17 cellular contexts compared by ENCODE assay signal in genomic region chr14:105053421-105053820, GRCh38. TPM values are rescaled to one million over a fixed set of nuclear protein-coding genes. Genes with fewer than 3 reads are reported as not detected.
DNase-seq lines count a peak whose midpoint lies in the region; ATAC-seq, FAIRE-seq and TF ChIP-seq lines count a peak whose summit lies in the region.
"Had no signal": no experiment of that assay in that cellular context is flagged by ENCODE, and none has a peak within 500 bp of the region (broad histone marks: within the 10 kb centered on the region; RNA-seq: fewer than 3 reads in every experiment).

No MANE protein-coding gene starts in this region.

- H3K27me3 Mint-ChIP-seq in activated CD8-positive, alpha-beta T cell treated with anti-CD3 and anti-CD28 coated beads for 36 hours: no peaks in the 10 kb centered on the region
- H3K27me3 Mint-ChIP-seq in activated CD8-positive, alpha-beta T cell treated with anti-CD3 and anti-CD28 coated beads, Interleukin-2, amount 10 ng/mL, durations not matched to agents 7 days and 5 days (ENCODE audit: low read depth): no peaks in the 10 kb centered on the region
- H3K27me3 Mint-ChIP-seq in naive B cell: no peaks in the 10 kb centered on the region
- no peaks in the 10 kb centered on the region for H3K27me3 Mint-ChIP-seq in activated CD8-positive, alpha-beta memory T cell treated with anti-CD3 and anti-CD28 coated beads, Interleukin-2, amount 10 ng/mL, durations not matched to agents 7 days and 5 days
- H3K27me3 Mint-ChIP-seq: IgD-negative memory B cell had no signal

- H3K4me3 Mint-ChIP-seq in activated CD8-positive, alpha-beta T cell treated with anti-CD3 and anti-CD28 coated beads for 36 hours: no peak overlapping the region
- no peak overlapping the region for H3K4me3 Mint-ChIP-seq in activated CD8-positive, alpha-beta T cell treated with anti-CD3 and anti-CD28 coated beads, Interleukin-2, amount 10 ng/mL, durations not matched to agents 7 days and 5 days
- H3K4me3 Mint-ChIP-seq in naive B cell: no peak overlapping the region
- no peak overlapping the region for H3K4me3 Mint-ChIP-seq in activated CD8-positive, alpha-beta memory T cell treated with anti-CD3 and anti-CD28 coated beads, Interleukin-2, amount 10 ng/mL, durations not matched to agents 7 days and 5 days
- H3K4me3 Mint-ChIP-seq: IgD-negative memory B cell had no signal

- POLR2A ChIA-PET in activated CD8-positive, alpha-beta T cell treated with anti-CD3 and anti-CD28 coated beads for 36 hours (lab: Charles Lee): interaction anchor here (1.0 to 1.6 kb wide), 3 partner anchors 9 to 32 kb away, joined by 4 to 6 read pairs (median 5); partner anchors contain the start of genes CDCA4 and GPR132
- POLR2A ChIA-PET in activated CD8-positive, alpha-beta T cell treated with anti-CD3 and anti-CD28 coated beads, Interleukin-2, amount 10 ng/mL, durations not matched to agents 7 days and 5 days (lab: Charles Lee): interaction anchor here (1.4 kb wide), 1 partner anchor 12 kb away, joined by 6 read pairs; the partner anchor contains the start of gene GPR132

- peaks cover 37% of the 10 kb centered on the region for H3K36me3 Mint-ChIP-seq in activated CD8-positive, alpha-beta T cell treated with anti-CD3 and anti-CD28 coated beads for 36 hours (ENCODE audit: low read depth)
- peaks cover 50% of the 10 kb centered on the region for H3K36me3 Mint-ChIP-seq in activated CD8-positive, alpha-beta T cell treated with anti-CD3 and anti-CD28 coated beads, Interleukin-2, amount 10 ng/mL, durations not matched to agents 7 days and 5 days (ENCODE audit: low read depth)
- H3K36me3 Mint-ChIP-seq in naive B cell: peaks cover 20 to 21% of the 10 kb centered on the region in 2 donors
- peaks cover 48% of the 10 kb centered on the region for H3K36me3 Mint-ChIP-seq in activated CD8-positive, alpha-beta memory T cell treated with anti-CD3 and anti-CD28 coated beads, Interleukin-2, amount 10 ng/mL, durations not matched to agents 7 days and 5 days

- intact Hi-C loops in activated CD8-positive, alpha-beta T cell treated with anti-CD3 and anti-CD28 coated beads for 36 hours (cut with micrococcal nuclease): no loop called here

- no peak for TF ChIP-seq CTCF in activated CD8-positive, alpha-beta T cell treated with anti-CD3 and anti-CD28 coated beads for 36 hours (IDR thresholded peaks at IDR 0.05)
- TF ChIP-seq CTCF in D721Med (IDR thresholded peaks at IDR 0.05; ENCODE audit: insufficient read depth, missing control alignments): no peak

- peak; percentile 95 for FAIRE-seq in D721Med (lab: Jason Lieb, UNC)
- FAIRE-seq: HTR-8/SVneo had no signal

- CTCF ChIA-PET in activated CD8-positive, alpha-beta T cell treated with anti-CD3 and anti-CD28 coated beads for 36 hours (lab: Charles Lee): interaction anchor here (0.9 to 1.5 kb wide), 5 partner anchors 8 to 80 kb away, joined by 3 to 5 read pairs (median 4); no protein-coding TSS in a partner anchor
- CTCF ChIA-PET in activated CD8-positive, alpha-beta T cell treated with anti-CD3 and anti-CD28 coated beads, Interleukin-2, amount 10 ng/mL, durations not matched to agents 7 days and 5 days (lab: Charles Lee): interaction anchor here (1.1 kb wide), 2 partner anchors 8 to 34 kb away, joined by 3 to 4 read pairs; no protein-coding TSS in a partner anchor
- CTCF ChIA-PET in activated CD8-positive, alpha-beta memory T cell treated with anti-CD3 and anti-CD28 coated beads, Interleukin-2, amount 10 ng/mL, durations not matched to agents 7 days and 5 days (lab: Charles Lee): interaction anchor here (0.8 to 2.4 kb wide), 8 partner anchors 9 to 239 kb away, joined by 3 to 10 read pairs (median 4); no protein-coding TSS in a partner anchor

- H3K4me1 Mint-ChIP-seq in activated CD8-positive, alpha-beta T cell treated with anti-CD3 and anti-CD28 coated beads for 36 hours (ENCODE audit: low read depth): peaks cover 9% of the 10 kb centered on the region
- H3K4me1 Mint-ChIP-seq in activated CD8-positive, alpha-beta T cell treated with anti-CD3 and anti-CD28 coated beads, Interleukin-2, amount 10 ng/mL, durations not matched to agents 7 days and 5 days (ENCODE audit: low read depth): peaks cover 6% of the 10 kb centered on the region
- H3K4me1 Mint-ChIP-seq in naive B cell: peaks cover 8 to 15% (median 12%) of the 10 kb centered on the region in 3 donors
- H3K4me1 Mint-ChIP-seq in activated CD8-positive, alpha-beta memory T cell treated with anti-CD3 and anti-CD28 coated beads, Interleukin-2, amount 10 ng/mL, durations not matched to agents 7 days and 5 days: peaks cover 13% of the 10 kb centered on the region

- peak overlapping the region; percentile 40 for H3K27ac Mint-ChIP-seq in activated CD8-positive, alpha-beta T cell treated with anti-CD3 and anti-CD28 coated beads for 36 hours
- no peak overlapping the region for H3K27ac Mint-ChIP-seq in activated CD8-positive, alpha-beta T cell treated with anti-CD3 and anti-CD28 coated beads, Interleukin-2, amount 10 ng/mL, durations not matched to agents 7 days and 5 days
- peak overlapping the region in 4 of 6 donors; percentile 9 to 76 (median 46) for H3K27ac Mint-ChIP-seq in naive B cell
- H3K27ac Mint-ChIP-seq in activated CD8-positive, alpha-beta memory T cell treated with anti-CD3 and anti-CD28 coated beads, Interleukin-2, amount 10 ng/mL, durations not matched to agents 7 days and 5 days: no peak overlapping the region

- DNase-seq in activated CD8-positive, alpha-beta T cell treated with anti-CD3 and anti-CD28 coated beads for 36 hours: no peak
- DNase-seq in activated CD8-positive, alpha-beta T cell treated with anti-CD3 and anti-CD28 coated beads, Interleukin-2, amount 10 ng/mL, durations not matched to agents 7 days and 5 days: no peak
- DNase-seq in D721Med (ENCODE audit: insufficient read length, low spot score) (peak; percentile 69), NCI-H82 treated with DMSO at 0.1 percent for 48 hours (lab: John Stamatoyannopoulos, UW; ENCODE audit: unreplicated experiment) (peak; percentile 89), naive B cell (no peak), AG08396 (ENCODE audit: low spot score) (no peak), GM03348 (ENCODE audit: low spot score) (no peak)
- DNase-seq in activated CD8-positive, alpha-beta memory T cell treated with anti-CD3 and anti-CD28 coated beads, Interleukin-2, amount 10 ng/mL, durations not matched to agents 7 days and 5 days: no peak
- DNase-seq: 8988T, DMS153, EL, NCI-H187, PC-9 had no signal

- H3K9me3 Mint-ChIP-seq in activated CD8-positive, alpha-beta T cell treated with anti-CD3 and anti-CD28 coated beads for 36 hours: no peaks in the 10 kb centered on the region
- no peaks in the 10 kb centered on the region for H3K9me3 Mint-ChIP-seq in activated CD8-positive, alpha-beta T cell treated with anti-CD3 and anti-CD28 coated beads, Interleukin-2, amount 10 ng/mL, durations not matched to agents 7 days and 5 days (ENCODE audit: insufficient read depth)
- H3K9me3 Mint-ChIP-seq in naive B cell: no peaks in the 10 kb centered on the region
- H3K9me3 Mint-ChIP-seq in activated CD8-positive, alpha-beta memory T cell treated with anti-CD3 and anti-CD28 coated beads, Interleukin-2, amount 10 ng/mL, durations not matched to agents 7 days and 5 days (ENCODE audit: low read depth): no peaks in the 10 kb centered on the region
- H3K9me3 Mint-ChIP-seq: IgD-negative memory B cell had no signal

- ATAC-seq in activated CD8-positive, alpha-beta T cell treated with anti-CD3 and anti-CD28 coated beads for 36 hours: no peak
- ATAC-seq in activated CD8-positive, alpha-beta T cell treated with anti-CD3 and anti-CD28 coated beads, Interleukin-2, amount 10 ng/mL, durations not matched to agents 7 days and 5 days: no peak
- ATAC-seq in naive B cell (ENCODE audit: low read depth in 2 of 2): no peak
- ATAC-seq in activated CD8-positive, alpha-beta memory T cell treated with anti-CD3 and anti-CD28 coated beads, Interleukin-2, amount 10 ng/mL, durations not matched to agents 7 days and 5 days: no peak

RNA-seq across cellular contexts. Expression of gene GPR132, which starts 11.8 kb away (rescaled TPM):
- 10 to 100 TPM; 15.1 to 16.4 TPM for total RNA-seq in activated CD8-positive, alpha-beta T cell treated with anti-CD3 and anti-CD28 coated beads for 36 hours
- total RNA-seq in activated CD8-positive, alpha-beta T cell treated with anti-CD3 and anti-CD28 coated beads, Interleukin-2, amount 10 ng/mL, durations not matched to agents 7 days and 5 days: 10 to 100 TPM; 35.7 to 40.4 TPM
- polyA plus RNA-seq in naive B cell (ENCODE audit: low read depth in 6 of 6): 10 to 100 TPM in 4 of 6 donors, 1 to 10 TPM in 2; 8.2 to 33.0 (median 10.8) TPM
- total RNA-seq in activated CD8-positive, alpha-beta memory T cell treated with anti-CD3 and anti-CD28 coated beads, Interleukin-2, amount 10 ng/mL, durations not matched to agents 7 days and 5 days: 10 to 100 TPM; 47.4 to 49.4 TPM
- total RNA-seq: LHCN-M2, PC-9, SJSA1 had no signal

RNA-seq across cellular contexts. Expression of gene CDCA4, which starts 32.5 kb away (rescaled TPM):
- total RNA-seq in activated CD8-positive, alpha-beta T cell treated with anti-CD3 and anti-CD28 coated beads for 36 hours: 10 to 100 TPM; 59.4 to 63.5 TPM
- total RNA-seq in activated CD8-positive, alpha-beta T cell treated with anti-CD3 and anti-CD28 coated beads, Interleukin-2, amount 10 ng/mL, durations not matched to agents 7 days and 5 days: 10 to 100 TPM; 59.9 to 62.3 TPM
- polyA plus RNA-seq in naive B cell (ENCODE audit: low read depth in 6 of 6): 10 to 100 TPM in 1 of 6 donors, 1 to 10 TPM in 5; 4.6 to 11.9 (median 6.7) TPM
- 10 to 100 TPM; 70.8 to 77.8 TPM for total RNA-seq in activated CD8-positive, alpha-beta memory T cell treated with anti-CD3 and anti-CD28 coated beads, Interleukin-2, amount 10 ng/mL, durations not matched to agents 7 days and 5 days

Comparison
In these comparisons a context has a peak if more than half of its experiments do, and no peak if none do; other contexts are left out.
1. H3K27ac Mint-ChIP-seq: peak in activated CD8-positive, alpha-beta T cell treated with anti-CD3 and anti-CD28 coated beads for 36 hours (single experiment) and naive B cell (4 of 6); none in activated CD8-positive, alpha-beta T cell treated with anti-CD3 and anti-CD28 coated beads, Interleukin-2, amount 10 ng/mL, durations not matched to agents 7 days and 5 days (single experiment) and activated CD8-positive, alpha-beta memory T cell treated with anti-CD3 and anti-CD28 coated beads, Interleukin-2, amount 10 ng/mL, durations not matched to agents 7 days and 5 days (single experiment).
2. DNase-seq: peak in D721Med (single experiment) and NCI-H82 treated with DMSO at 0.1 percent for 48 hours (single experiment); none in activated CD8-positive, alpha-beta T cell treated with anti-CD3 and anti-CD28 coated beads for 36 hours (single experiment), activated CD8-positive, alpha-beta T cell treated with anti-CD3 and anti-CD28 coated beads, Interleukin-2, amount 10 ng/mL, durations not matched to agents 7 days and 5 days (single experiment), naive B cell (single experiment), AG08396 (single experiment), GM03348 (single experiment) and activated CD8-positive, alpha-beta memory T cell treated with anti-CD3 and anti-CD28 coated beads, Interleukin-2, amount 10 ng/mL, durations not matched to agents 7 days and 5 days (single experiment).